Comparison of ENCODE assay signal across 8 cellular contexts in the genomic region with DNA sequence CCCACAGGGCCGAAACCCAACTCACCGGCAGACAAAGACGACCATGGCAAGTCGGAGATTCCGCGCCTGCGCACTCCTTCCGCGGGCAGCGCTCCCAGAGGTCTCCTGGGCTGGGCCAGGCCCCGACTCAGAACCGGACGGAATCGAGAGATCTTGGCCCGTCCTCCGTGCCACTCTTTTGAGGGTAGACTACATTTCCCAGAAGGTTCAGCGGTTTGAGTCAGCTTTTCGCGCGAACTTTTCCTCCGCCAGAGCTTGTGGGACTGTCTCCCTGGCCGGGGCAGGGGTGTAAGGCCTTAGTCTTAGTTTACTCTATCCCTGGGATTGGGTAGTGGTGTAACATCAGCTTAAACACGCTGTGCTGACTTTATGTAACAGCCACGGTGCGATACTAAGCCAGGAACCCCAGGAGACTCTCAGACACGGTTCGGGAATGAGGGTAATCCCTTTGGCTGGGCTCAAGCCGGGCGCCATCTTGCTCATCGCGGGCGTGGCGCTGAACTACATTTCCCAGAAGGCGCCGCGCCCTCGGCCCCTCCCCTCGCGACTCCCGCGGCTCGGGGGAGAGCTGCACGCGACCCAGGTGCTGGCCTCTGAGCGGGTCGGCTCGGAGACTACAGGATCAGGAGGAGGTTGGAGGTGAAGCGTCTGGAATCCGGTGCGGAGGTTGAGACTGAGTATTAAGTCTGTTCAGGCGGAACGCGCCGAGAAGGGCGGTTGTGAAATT. TPM values are rescaled to one million over a fixed set of nuclear protein-coding genes. Genes with fewer than 3 reads are reported as not detected.
DNase-seq lines count a peak whose midpoint lies in the region; ATAC-seq, FAIRE-seq and TF ChIP-seq lines count a peak whose summit lies in the region.

Gene ZNF260, minus strand, starts transcription at position 78 of the 727 bp plus-strand sequence. CDS start 13,033 bp downstream, outside the sequence.

- TF ChIP-seq CTCF in WI38 (IDR thresholded peaks at IDR 0.05; ENCODE audit: low read depth, low read length) (no peak), bronchial epithelial cell (IDR thresholded peaks at IDR 0.05; ENCODE audit: insufficient read depth, low read length, severe bottlenecking) (peak; percentile 9)

- H3K4me1 ChIP-seq in ACC112 (ENCODE audit: control insufficient read depth, insufficient read depth, low read length, unreplicated experiment), result no peaks in the 10 kb centered on the region

- H3K27me3 ChIP-seq in ACC112 (ENCODE audit: insufficient read depth, low read length) (no peaks in the 10 kb centered on the region), bronchial epithelial cell (ENCODE audit: control insufficient read depth, insufficient read depth, low read length) (no peaks in the 10 kb centered on the region)

- H3K79me2 ChIP-seq in ACC112 (ENCODE audit: control insufficient read depth, insufficient read depth, low read length, unreplicated experiment), result peaks cover 33% of the 10 kb centered on the region

- H2AFZ ChIP-seq in ACC112 (ENCODE audit: low read length, unreplicated experiment), result peak within 1 kb of the TSS; percentile 100

- peak; percentile 85 for ATAC-seq in GM18868 (IDR thresholded peaks at IDR 0.05; ENCODE audit: unreplicated experiment)
- peak; percentile 85 for ATAC-seq in HG03108 (IDR thresholded peaks at IDR 0.05; ENCODE audit: unreplicated experiment)

- DNase-seq in NCI-H2227 (lab: John Stamatoyannopoulos, UW; ENCODE audit: unreplicated experiment), result peak; percentile 93
- DNase-seq in bronchial epithelial cell (ENCODE audit: low read depth), result peak; percentile 93
- DNase-seq in iPS-NIHi11 (ENCODE audit: low spot score), result peak; percentile 97

- H3K27ac ChIP-seq in ACC112 (ENCODE audit: low read depth, low read length) (peak within 1 kb of the TSS; percentile 93), skin epidermis (peak within 1 kb of the TSS; percentile 48 to 93 (median 88))

- H3K4me3 ChIP-seq in ACC112 (ENCODE audit: low read depth, low read length), result peak within 1 kb of the TSS; percentile 92
- peak within 1 kb of the TSS; percentile 74 for H3K4me3 ChIP-seq in WI38 (ENCODE audit: low read depth, low read length)
- H3K4me3 ChIP-seq in bronchial epithelial cell (ENCODE audit: low read depth, low read length), result peak within 1 kb of the TSS; percentile 89
- peak within 1 kb of the TSS; percentile 35 to 80 (median 65) for H3K4me3 ChIP-seq in skin epidermis

- peaks cover 9% of the 10 kb centered on the region for H3K36me3 ChIP-seq in ACC112 (ENCODE audit: insufficient read depth, low read length)
- H3K36me3 ChIP-seq in bronchial epithelial cell (ENCODE audit: control insufficient read depth, insufficient read depth, low read length), result no peaks in the 10 kb centered on the region

- FAIRE-seq in bronchial epithelial cell (lab: Jason Lieb, UNC), result no peak

RNA-seq across cellular contexts. Expression of gene ZNF260, which starts in this region (rescaled TPM):
- total RNA-seq in bronchial epithelial cell, result 6.6 and 9.5 TPM in 2 replicates

Comparison
In these comparisons a context has a peak if more than half of its experiments do, and no peak if none do; other contexts are left out.
1. Peak in every context shown above with its lines: DNase-seq, ATAC-seq, H3K4me3 ChIP-seq and H3K27ac ChIP-seq.